3 cellular contexts compared by ENCODE assay signal in genomic region chr12:80966001-80966400, GRCh38.
TF ChIP-seq lines count a peak whose summit lies in the region.

No MANE protein-coding gene starts in this region.

TF ChIP-seq in HepG2, 621 proteins besides CTCF, POLR2A, EP300 and RAD21:
- no peak for TF ChIP-seq NFIB (CRISPR knock-in tag; IDR thresholded peaks at IDR 0.05; ENCODE audit: borderline replicate concordance)
- TF ChIP-seq ZNF274 (CRISPR knock-in tag; IDR thresholded peaks at IDR 0.05), result no peak
- no peak for TF ChIP-seq ZSCAN29 (CRISPR knock-in tag; conservative IDR thresholded peaks at IDR 0.05)
- TF ChIP-seq NR1H2 (CRISPR knock-in tag; IDR thresholded peaks at IDR 0.05; ENCODE audit: borderline replicate concordance, low read depth), result no peak
- no peak for TF ChIP-seq RARA (CRISPR knock-in tag; IDR thresholded peaks at IDR 0.05)
- TF ChIP-seq TP53 (CRISPR knock-in tag; conservative IDR thresholded peaks at IDR 0.05), result no peak
- no peak for TF ChIP-seq GATA4 (IDR thresholded peaks at IDR 0.05; ENCODE audit: borderline replicate concordance, low read depth)
- TF ChIP-seq POLR2AphosphoS5 (IDR thresholded peaks at IDR 0.05; ENCODE audit: low read depth, low read length), result no peak
- no peak for TF ChIP-seq CREB1 (IDR thresholded peaks at IDR 0.05)
- no peak for TF ChIP-seq CREB1 (CRISPR knock-in tag; IDR thresholded peaks at IDR 0.05)

TF ChIP-seq in H1, 55 proteins besides CTCF, POLR2A, EP300 and RAD21:
- TF ChIP-seq CEBPB (IDR thresholded peaks at IDR 0.05; ENCODE audit: low read depth, low read length), result no peak
- no peak for TF ChIP-seq TAF7 (optimal IDR thresholded peaks at IDR 0.05; ENCODE audit: borderline replicate concordance, low read depth, low read length)
- no peak for TF ChIP-seq SP4 (IDR thresholded peaks at IDR 0.05; ENCODE audit: low read length)
- no peak for TF ChIP-seq BCL11A (IDR thresholded peaks at IDR 0.05; ENCODE audit: low read depth in 2 of 2, low read length in 2 of 2)
- no peak for TF ChIP-seq SIN3A (conservative IDR thresholded peaks at IDR 0.05 in 1 of 2, IDR thresholded peaks at IDR 0.05 in 1 of 2; ENCODE audit: low read depth in 1 of 2, low read length in 2 of 2)
- no peak for TF ChIP-seq GTF2F1 (IDR thresholded peaks at IDR 0.05; ENCODE audit: borderline replicate concordance, low read depth, low read length)
- no peak for TF ChIP-seq MAFK (IDR thresholded peaks at IDR 0.05; ENCODE audit: low read depth, low read length)
- TF ChIP-seq SRF (IDR thresholded peaks at IDR 0.05; ENCODE audit: low read depth, low read length), result no peak
- no peak for TF ChIP-seq FOSL1 (IDR thresholded peaks at IDR 0.05; ENCODE audit: insufficient read depth, low read depth, low read length)

TF ChIP-seq in HEK293T, 16 proteins besides CTCF, POLR2A, EP300 and RAD21:
- TF ChIP-seq ELF4 (IDR thresholded peaks at IDR 0.05) (no peak), ZNF384 (IDR thresholded peaks at IDR 0.05) (no peak), TARDBP (IDR thresholded peaks at IDR 0.05) (no peak), NFRKB (IDR thresholded peaks at IDR 0.05) (no peak), HDGF (IDR thresholded peaks at IDR 0.05; ENCODE audit: borderline replicate concordance) (no peak)
